22 cellular contexts compared by ENCODE assay signal in genomic region chr12:125674554-125674953, GRCh38.
"Had no signal": no experiment of that assay in that cellular context is flagged by ENCODE, and none has a peak within 500 bp of the region (broad histone marks: within the 10 kb centered on the region; RNA-seq: fewer than 3 reads in every experiment).

No MANE protein-coding gene starts in this region.

- ATAC-seq: HepG2, Panc1, PC-3 had no signal

- H3K9me3 ChIP-seq: SK-N-SH had no signal

- DNase-seq: IMR-90, Karpas-422, KG1, MM.1S, NCI-H1092 treated with DMSO at 0.1 percent for 48 hours, NCI-H1436, NCI-H187, NCI-H2029, NCI-H2081 treated with DMSO at 0.1 percent for 48 hours, NCI-H2171, NCI-H226, NCI-H446, NCI-H510A, NCI-H524 treated with DMSO at 0.1 percent for 48 hours, NCI-H69, NCI-H774, PC-3, SHP77, SK-N-SH, SW 1271 had no signal
